In the genomic region with DNA sequence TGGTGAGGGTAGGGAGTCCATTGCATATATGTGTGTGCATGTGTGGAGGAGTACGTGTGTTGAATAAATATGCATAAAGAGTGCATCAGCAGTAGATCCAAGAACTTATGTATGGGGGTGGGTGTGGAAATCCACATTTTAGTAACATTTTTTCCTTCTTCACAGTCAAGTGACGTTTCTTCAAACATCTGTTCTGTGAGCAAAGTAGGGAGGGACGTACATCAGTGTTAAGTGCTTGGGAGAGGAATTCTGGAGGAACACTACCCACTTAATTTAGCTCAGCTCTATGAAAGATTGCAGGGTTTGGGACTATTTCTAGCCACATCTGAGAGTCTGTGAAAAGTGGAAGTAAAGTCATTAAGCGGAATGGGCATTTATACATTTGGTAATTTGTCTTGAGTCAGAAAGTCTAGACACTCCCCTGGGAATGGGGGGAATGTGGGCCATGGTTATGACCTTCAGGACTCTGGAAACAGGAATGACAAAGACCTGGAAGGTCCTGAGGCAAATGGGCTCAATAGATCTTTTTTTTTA, we compare ENCODE assay signal across 18 cellular contexts.
"Had no signal": no experiment of that assay in that cellular context is flagged by ENCODE, and none has a peak within 500 bp of the region (broad histone marks: within the 10 kb centered on the region; RNA-seq: fewer than 3 reads in every experiment).

No MANE protein-coding gene starts in this region.

- ATAC-seq: activated CD4-positive, alpha-beta T cell treated with anti-CD3 and anti-CD28 coated beads for 36 hours; activated T-cell treated with anti-CD3 and anti-CD28 coated beads, Interleukin-2, amount 50 U/mL, for 4 hours; foreskin keratinocyte; natural killer cell treated with Interleukin-12 subunit alpha and Interleukin-12 subunit beta and Interleukin-15 and Interleukin-18, amount 100 ng/mL, for 72 hours; stimulated activated naive CD8-positive, alpha-beta T cell treated with anti-CD3 and anti-CD28 coated beads, Interleukin-15, amount 100 ng/mL, for 72 hours had no signal

- H3K27me3 ChIP-seq: cardiac muscle cell, foreskin keratinocyte, transverse colon had no signal

- H3K36me3 ChIP-seq: cardiac muscle cell, left ventricle myocardium inferior, transverse colon had no signal

- H3K4me1 ChIP-seq: foreskin keratinocyte, transverse colon had no signal

- H3K9me3 ChIP-seq: left ventricle myocardium inferior, transverse colon had no signal

- H3K27ac ChIP-seq: cardiac muscle cell, epithelial cell of prostate, foreskin keratinocyte, transverse colon had no signal

- DNase-seq: activated B cell treated with CpG ODN at 0.5 μM for 24 hours; activated CD4-positive, alpha-beta T cell treated with anti-CD3 and anti-CD28 coated beads for 36 hours; activated CD4-positive, alpha-beta T cell treated with anti-CD3 and anti-CD28 coated beads, Interleukin-2, amount 50 U/mL, for 4 hours; activated CD8-positive, alpha-beta memory T cell treated with anti-CD3 and anti-CD28 coated beads, Interleukin-2, amount 50 U/mL, for 48 hours; activated naive CD4-positive, alpha-beta T cell; activated T-cell treated with anti-CD3 and anti-CD28 coated beads, Interleukin-2, amount 50 U/mL, for 4 hours; foreskin keratinocyte; immature natural killer cell; left ventricle myocardium inferior; mammary epithelial cell; midbrain; stimulated activated CD4-positive, alpha-beta T cell treated with anti-CD3 and anti-CD28 coated beads, Interleukin-12 subunit alpha, Interleukin-12 subunit beta, amount 100 ng/mL, for 4 hours; stimulated activated naive CD8-positive, alpha-beta T cell treated with anti-CD3 and anti-CD28 coated beads, Interleukin-15, amount 100 ng/mL, for 72 hours; T-helper 9 cell; transverse colon had no signal

- H3K4me3 ChIP-seq: cardiac muscle cell, transverse colon had no signal
